ENCODE assay signal across 4 cellular contexts in the genomic region with DNA sequence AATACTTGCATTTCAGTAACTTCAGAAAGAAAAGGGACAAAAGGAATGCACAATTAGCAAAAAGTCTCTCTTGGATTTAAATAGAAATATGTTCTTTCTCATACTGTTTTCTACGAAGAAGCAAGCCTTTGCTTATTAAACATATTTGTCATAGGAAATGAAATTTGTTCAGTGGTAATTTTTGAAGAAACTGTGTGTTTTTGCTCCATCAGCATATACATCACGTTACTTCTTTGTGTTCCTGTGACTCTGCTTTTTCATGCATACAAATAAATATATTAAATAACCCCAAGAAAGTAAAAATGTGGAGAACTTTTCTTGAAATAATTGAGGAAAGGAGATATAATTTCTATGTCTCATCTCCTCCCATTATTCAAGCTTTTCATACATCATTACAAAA.
TF ChIP-seq lines count a peak whose summit lies in the region.

No MANE protein-coding gene starts in this region.

TF ChIP-seq in HepG2, 621 proteins besides CTCF, POLR2A, EP300 and RAD21:
- peak; percentile 61 to 73 for TF ChIP-seq MAFK (conservative IDR thresholded peaks at IDR 0.05 in 1 of 2, IDR thresholded peaks at IDR 0.05 in 1 of 2; ENCODE audit: low read length in 2 of 2)
- TF ChIP-seq MAFF (IDR thresholded peaks at IDR 0.05; ENCODE audit: low read depth, low read length) = peak; percentile 71
- TF ChIP-seq ZNF777 (CRISPR knock-in tag; IDR thresholded peaks at IDR 0.05) = no peak

TF ChIP-seq in A549, 52 proteins besides CTCF, POLR2A, EP300 and RAD21:
- TF ChIP-seq MAZ (IDR thresholded peaks at IDR 0.05; ENCODE audit: borderline replicate concordance, low read depth, low read length) (no peak), MAFK (IDR thresholded peaks at IDR 0.05; ENCODE audit: partially characterized antibody) (peak; percentile 71)
- TF ChIP-seq, protein P1, sequence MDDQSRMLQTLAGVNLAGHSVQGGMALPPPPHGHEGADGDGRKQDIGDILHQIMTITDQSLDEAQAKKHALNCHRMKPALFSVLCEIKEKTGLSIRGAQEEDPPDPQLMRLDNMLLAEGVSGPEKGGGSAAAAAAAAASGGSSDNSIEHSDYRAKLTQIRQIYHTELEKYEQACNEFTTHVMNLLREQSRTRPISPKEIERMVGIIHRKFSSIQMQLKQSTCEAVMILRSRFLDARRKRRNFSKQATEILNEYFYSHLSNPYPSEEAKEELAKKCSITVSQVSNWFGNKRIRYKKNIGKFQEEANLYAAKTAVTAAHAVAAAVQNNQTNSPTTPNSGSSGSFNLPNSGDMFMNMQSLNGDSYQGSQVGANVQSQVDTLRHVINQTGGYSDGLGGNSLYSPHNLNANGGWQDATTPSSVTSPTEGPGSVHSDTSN (IDR thresholded peaks at IDR 0.05) = no peak

TF ChIP-seq in IMR-90, 13 proteins besides CTCF, POLR2A, EP300 and RAD21:
- peak; percentile 50 for TF ChIP-seq MAFK (IDR thresholded peaks at IDR 0.05; ENCODE audit: low read depth, low read length)
- TF ChIP-seq, protein P2, sequence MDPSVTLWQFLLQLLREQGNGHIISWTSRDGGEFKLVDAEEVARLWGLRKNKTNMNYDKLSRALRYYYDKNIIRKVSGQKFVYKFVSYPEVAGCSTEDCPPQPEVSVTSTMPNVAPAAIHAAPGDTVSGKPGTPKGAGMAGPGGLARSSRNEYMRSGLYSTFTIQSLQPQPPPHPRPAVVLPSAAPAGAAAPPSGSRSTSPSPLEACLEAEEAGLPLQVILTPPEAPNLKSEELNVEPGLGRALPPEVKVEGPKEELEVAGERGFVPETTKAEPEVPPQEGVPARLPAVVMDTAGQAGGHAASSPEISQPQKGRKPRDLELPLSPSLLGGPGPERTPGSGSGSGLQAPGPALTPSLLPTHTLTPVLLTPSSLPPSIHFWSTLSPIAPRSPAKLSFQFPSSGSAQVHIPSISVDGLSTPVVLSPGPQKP (IDR thresholded peaks at IDR 0.05; ENCODE audit: borderline replicate concordance, low read depth, low read length) = no peak
- no peak for TF ChIP-seq MXI1 (IDR thresholded peaks at IDR 0.05; ENCODE audit: borderline replicate concordance, low read depth, low read length)
- TF ChIP-seq RCOR1 (IDR thresholded peaks at IDR 0.05; ENCODE audit: insufficient replicate concordance, low read length) = no peak
- TF ChIP-seq, protein P3, sequence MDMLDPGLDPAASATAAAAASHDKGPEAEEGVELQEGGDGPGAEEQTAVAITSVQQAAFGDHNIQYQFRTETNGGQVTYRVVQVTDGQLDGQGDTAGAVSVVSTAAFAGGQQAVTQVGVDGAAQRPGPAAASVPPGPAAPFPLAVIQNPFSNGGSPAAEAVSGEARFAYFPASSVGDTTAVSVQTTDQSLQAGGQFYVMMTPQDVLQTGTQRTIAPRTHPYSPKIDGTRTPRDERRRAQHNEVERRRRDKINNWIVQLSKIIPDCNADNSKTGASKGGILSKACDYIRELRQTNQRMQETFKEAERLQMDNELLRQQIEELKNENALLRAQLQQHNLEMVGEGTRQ (IDR thresholded peaks at IDR 0.05; ENCODE audit: low read depth, low read length) = no peak
- TF ChIP-seq SMC3 (IDR thresholded peaks at IDR 0.05; ENCODE audit: low read depth, low read length) = no peak

TF ChIP-seq in K562, 482 proteins besides CTCF, POLR2A, EP300 and RAD21:
- no peak for TF ChIP-seq ZNF699 (CRISPR knock-in tag; IDR thresholded peaks at IDR 0.05; ENCODE audit: insufficient replicate concordance)
- TF ChIP-seq ZNF551 (CRISPR knock-in tag; IDR thresholded peaks at IDR 0.05) = no peak
- no peak for TF ChIP-seq BHLHE40 (IDR thresholded peaks at IDR 0.05; ENCODE audit: low read length)
- TF ChIP-seq, protein P4, sequence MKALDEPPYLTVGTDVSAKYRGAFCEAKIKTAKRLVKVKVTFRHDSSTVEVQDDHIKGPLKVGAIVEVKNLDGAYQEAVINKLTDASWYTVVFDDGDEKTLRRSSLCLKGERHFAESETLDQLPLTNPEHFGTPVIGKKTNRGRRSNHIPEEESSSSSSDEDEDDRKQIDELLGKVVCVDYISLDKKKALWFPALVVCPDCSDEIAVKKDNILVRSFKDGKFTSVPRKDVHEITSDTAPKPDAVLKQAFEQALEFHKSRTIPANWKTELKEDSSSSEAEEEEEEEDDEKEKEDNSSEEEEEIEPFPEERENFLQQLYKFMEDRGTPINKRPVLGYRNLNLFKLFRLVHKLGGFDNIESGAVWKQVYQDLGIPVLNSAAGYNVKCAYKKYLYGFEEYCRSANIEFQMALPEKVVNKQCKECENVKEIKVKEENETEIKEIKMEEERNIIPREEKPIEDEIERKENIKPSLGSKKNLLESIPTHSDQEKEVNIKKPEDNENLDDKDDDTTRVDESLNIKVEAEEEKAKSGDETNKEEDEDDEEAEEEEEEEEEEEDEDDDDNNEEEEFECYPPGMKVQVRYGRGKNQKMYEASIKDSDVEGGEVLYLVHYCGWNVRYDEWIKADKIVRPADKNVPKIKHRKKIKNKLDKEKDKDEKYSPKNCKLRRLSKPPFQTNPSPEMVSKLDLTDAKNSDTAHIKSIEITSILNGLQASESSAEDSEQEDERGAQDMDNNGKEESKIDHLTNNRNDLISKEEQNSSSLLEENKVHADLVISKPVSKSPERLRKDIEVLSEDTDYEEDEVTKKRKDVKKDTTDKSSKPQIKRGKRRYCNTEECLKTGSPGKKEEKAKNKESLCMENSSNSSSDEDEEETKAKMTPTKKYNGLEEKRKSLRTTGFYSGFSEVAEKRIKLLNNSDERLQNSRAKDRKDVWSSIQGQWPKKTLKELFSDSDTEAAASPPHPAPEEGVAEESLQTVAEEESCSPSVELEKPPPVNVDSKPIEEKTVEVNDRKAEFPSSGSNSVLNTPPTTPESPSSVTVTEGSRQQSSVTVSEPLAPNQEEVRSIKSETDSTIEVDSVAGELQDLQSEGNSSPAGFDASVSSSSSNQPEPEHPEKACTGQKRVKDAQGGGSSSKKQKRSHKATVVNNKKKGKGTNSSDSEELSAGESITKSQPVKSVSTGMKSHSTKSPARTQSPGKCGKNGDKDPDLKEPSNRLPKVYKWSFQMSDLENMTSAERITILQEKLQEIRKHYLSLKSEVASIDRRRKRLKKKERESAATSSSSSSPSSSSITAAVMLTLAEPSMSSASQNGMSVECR (CRISPR knock-in tag; IDR thresholded peaks at IDR 0.05) = no peak
- peak; percentile 33; the same call in 1 of the 2 replicates for TF ChIP-seq C11orf30 (IDR thresholded peaks at IDR 0.05; ENCODE audit: low read depth)
- TF ChIP-seq FOS (IDR thresholded peaks at IDR 0.05; ENCODE audit: extremely low read depth, insufficient read length) = no peak
- TF ChIP-seq MAFF (IDR thresholded peaks at IDR 0.05; ENCODE audit: low read length) = 0 out of 2 replicates have a peak, but pooled peaks have one; percentile 23
- TF ChIP-seq ZNF316 (IDR thresholded peaks at IDR 0.05) = peak; percentile 63
- 0 out of 2 replicates have a peak, but pooled peaks have one; percentile 6 for TF ChIP-seq MAFG (tag; conservative IDR thresholded peaks at IDR 0.05)
- no peak for TF ChIP-seq GTF2F1 (IDR thresholded peaks at IDR 0.05; ENCODE audit: low read depth, low read length)
